ENCODE assay signal across 18 cellular contexts in genomic region chr2:221449406-221449805, GRCh38.
DNase-seq lines count a peak whose midpoint lies in the region; TF ChIP-seq lines count a peak whose summit lies in the region.
"Had no signal": no experiment of that assay in that cellular context is flagged by ENCODE, and none has a peak within 500 bp of the region (broad histone marks: within the 10 kb centered on the region; RNA-seq: fewer than 3 reads in every experiment).

No MANE protein-coding gene starts in this region.

- no peak overlapping the region for H3K9ac ChIP-seq in mesendoderm (ENCODE audit: low read length)

- no peaks in the 10 kb centered on the region for H3K79me1 ChIP-seq in mesendoderm (ENCODE audit: low read length)

- H3K18ac ChIP-seq in mesendoderm (ENCODE audit: low read length), result no peak overlapping the region

- H3K56ac ChIP-seq in mesendoderm (ENCODE audit: low read length), result no peak overlapping the region

- H3K79me2 ChIP-seq in mesendoderm (ENCODE audit: control insufficient read depth, insufficient read depth, low read length), result no peaks in the 10 kb centered on the region

- H4K8ac ChIP-seq in mesendoderm (ENCODE audit: low read depth, low read length), result no peak overlapping the region

- POLR2A ChIA-PET in HEK293 (lab: Yijun Ruan, JAX), result no interaction called here

- no peak overlapping the region for H2BK5ac ChIP-seq in mesendoderm (ENCODE audit: low read length)

- H4K5ac ChIP-seq in mesendoderm (ENCODE audit: low read length), result no peak overlapping the region

- no peak for TF ChIP-seq EP300 in transverse colon (IDR thresholded peaks at IDR 0.05; ENCODE audit: low read depth)

- no peaks in the 10 kb centered on the region for H3K9me3 Mint-ChIP-seq in type B pancreatic cell
- H3K9me3 Mint-ChIP-seq: CD4-positive, CD25-positive, alpha-beta regulatory T cell; HFFc6 had no signal

- H2BK15ac ChIP-seq in mesendoderm (replicated peaks; ENCODE audit: low read depth), result no peak overlapping the region

- WGBS in ectodermal cell, 2 experiments, result 21 to 32% methylated on average over 3 to 4 of the region's 4 CpGs
- WGBS in mesendoderm (ENCODE audit: extremely low coverage, insufficient coverage, low lambda C conversion rate), result no CpG with 5 or more reads among the region's 4 CpGs
- 94 to 96% methylated on average over 3 to 4 of the region's 4 CpGs for WGBS in transverse colon (ENCODE audit: low coverage in 1 of 2), 2 donors

- H2BK120ac ChIP-seq in mesendoderm (ENCODE audit: low read depth, low read length), result no peak overlapping the region

- no peak overlapping the region for H3K23ac ChIP-seq in mesendoderm (ENCODE audit: low read length)

- peaks cover 41% of the 10 kb centered on the region for H3K36me3 Mint-ChIP-seq in type B pancreatic cell

- peaks cover 3% of the 10 kb centered on the region for H3K27me3 Mint-ChIP-seq in type B pancreatic cell
- H3K27me3 Mint-ChIP-seq: CD4-positive, CD25-positive, alpha-beta regulatory T cell had no signal

- H3K4me3 Mint-ChIP-seq in type B pancreatic cell, result no peak overlapping the region
- H3K4me3 Mint-ChIP-seq: CD4-positive, CD25-positive, alpha-beta regulatory T cell; HFFc6 had no signal

- H3K4me1 Mint-ChIP-seq in type B pancreatic cell (ENCODE audit: unreplicated experiment), result peaks cover 40% of the 10 kb centered on the region
- H3K4me1 Mint-ChIP-seq: CD4-positive, CD25-positive, alpha-beta regulatory T cell had no signal

- peaks cover 3 to 10% of the 10 kb centered on the region in 2 experiments; a peak in 2 of 3 replicates for H3K36me3 ChIP-seq in HEK293 (ENCODE audit: control insufficient read depth in 2 of 2, insufficient read depth in 1 of 2, low read length in 2 of 2)
- H3K36me3 ChIP-seq in ectodermal cell (ENCODE audit: control insufficient read depth, insufficient read depth, low read length), result peaks cover 27% of the 10 kb centered on the region
- H3K36me3 ChIP-seq in mesendoderm (ENCODE audit: control insufficient read depth, insufficient read depth, low read length), result no peaks in the 10 kb centered on the region
- no peaks in the 10 kb centered on the region for H3K36me3 ChIP-seq in transverse colon
- H3K36me3 ChIP-seq: BE2C had no signal

- H3K4me1 ChIP-seq in HEK293 (ENCODE audit: control insufficient read depth, insufficient read depth, low read length), result peaks cover 10% of the 10 kb centered on the region
- H3K4me1 ChIP-seq in ectodermal cell (ENCODE audit: control insufficient read depth, insufficient read depth, low read length), result peaks cover 8% of the 10 kb centered on the region
- H3K4me1 ChIP-seq in mesendoderm (ENCODE audit: control insufficient read depth, low read depth, low read length), result no peaks in the 10 kb centered on the region
- H3K4me1 ChIP-seq in transverse colon, result peaks cover 0 to 1% (median under 1%) of the 10 kb centered on the region in 4 donors
- H3K4me1 ChIP-seq: BE2C had no signal

- H3K27me3 ChIP-seq in ectodermal cell (ENCODE audit: control insufficient read depth, insufficient read depth, low read length, poor library complexity, severe bottlenecking) (no peaks in the 10 kb centered on the region), mesendoderm (ENCODE audit: insufficient read depth, low read length, poor library complexity) (no peaks in the 10 kb centered on the region), transverse colon (no peaks in the 10 kb centered on the region)
- H3K27me3 ChIP-seq: BE2C had no signal

- intact Hi-C loops in transverse colon (cut with DNase I; ENCODE audit: low total_unique reads), result no loop called here

- H3K4ac ChIP-seq in mesendoderm (ENCODE audit: low read depth, low read length), result no peak overlapping the region

- in situ Hi-C loops in transverse colon (cut with MboI; ENCODE audit: low pct_ligation_motif_present in 1 of 4, low pct_unique_long_range_greater_than_20kb in 1 of 4, low sequenced_read_pairs in 3 of 4), result no loop called here

- DNase-seq in mesendoderm (peak; percentile 58), type B pancreatic cell (ENCODE audit: extremely low spot score, unreplicated experiment) (no peak), NOMO-1 treated with DMSO at 0.1 percent for 48 hours (lab: John Stamatoyannopoulos, UW; ENCODE audit: unreplicated experiment) (no peak), transverse colon (no peak)
- DNase-seq in activated CD4-positive, alpha-beta T cell treated with anti-CD3 and anti-CD28 coated beads, Interleukin-2, amount 50 U/mL, for 48 hours, result no peak
- DNase-seq: BE2C; C1 segment of cervical spinal cord; Caco-2; CD4-positive, CD25-positive, alpha-beta regulatory T cell; DMS153; DMS79; GDM1; GOT3; HCEC 1CT; HFFc6; KG1 had no signal

- H3K9me3 ChIP-seq in HEK293 (ENCODE audit: control insufficient read depth, insufficient read depth, low read depth, low read length), result no peaks in the 10 kb centered on the region
- no peaks in the 10 kb centered on the region for H3K9me3 ChIP-seq in ectodermal cell (ENCODE audit: control insufficient read depth, low read length)
- no peaks in the 10 kb centered on the region for H3K9me3 ChIP-seq in transverse colon
- H3K9me3 ChIP-seq: BE2C, Caco-2 had no signal

- CTCF ChIA-PET in HEK293 (lab: Yijun Ruan, JAX), result no interaction called here

- TF ChIP-seq POLR2A in transverse colon (IDR thresholded peaks at IDR 0.05), result no peak

- peak overlapping the region; percentile 80 for H3K27ac Mint-ChIP-seq in type B pancreatic cell
- H3K27ac Mint-ChIP-seq: CD4-positive, CD25-positive, alpha-beta regulatory T cell; HFFc6 had no signal

- H3K4me3 ChIP-seq in HEK293 (ENCODE audit: low read depth, low read length) (no peak overlapping the region), ectodermal cell (ENCODE audit: insufficient read depth, low read depth, low read length) (no peak overlapping the region), mesendoderm (ENCODE audit: low read length) (no peak overlapping the region), transverse colon (no peak overlapping the region)

- TF ChIP-seq CTCF in HEK293 (tag by site-specific recombination; IDR thresholded peaks at IDR 0.05) (no peak), type B pancreatic cell (conservative IDR thresholded peaks at IDR 0.05) (no peak), transverse colon (IDR thresholded peaks at IDR 0.05) (no peak)

- no peak overlapping the region for H3K27ac ChIP-seq in HEK293 (ENCODE audit: extremely low read depth, low read depth, low read length)
- peak overlapping the region; percentile 6 for H3K27ac ChIP-seq in ectodermal cell (ENCODE audit: insufficient read depth, low read depth, low read length, poor library complexity, severe bottlenecking)
- peak overlapping the region; percentile 32 for H3K27ac ChIP-seq in mesendoderm (ENCODE audit: low read depth, low read length)
- no peak overlapping the region for H3K27ac ChIP-seq in transverse colon

- no peak overlapping the region for H3K4me2 ChIP-seq in mesendoderm (ENCODE audit: low read length)

- no peak overlapping the region for H2AK5ac ChIP-seq in mesendoderm (ENCODE audit: low read length)

TF ChIP-seq in HEK293, 187 proteins besides CTCF, POLR2A, EP300 and RAD21:
- TF ChIP-seq TRIM28 (IDR thresholded peaks at IDR 0.05; ENCODE audit: borderline replicate concordance, low read length), result peak; percentile 39; the same call in 1 of the 2 replicates
- no peak for TF ChIP-seq ZNF341 (tag by site-specific recombination; IDR thresholded peaks at IDR 0.05; ENCODE audit: low read depth)
- no peak for TF ChIP-seq ZNF114 (tag by site-specific recombination; IDR thresholded peaks at IDR 0.05)
- no peak for TF ChIP-seq PBX3 (CRISPR knock-in tag; IDR thresholded peaks at IDR 0.05)
- TF ChIP-seq SETDB1 (IDR thresholded peaks at IDR 0.05; ENCODE audit: insufficient read length, low read length), result peak; percentile 64
- TF ChIP-seq ZSCAN4 (tag by site-specific recombination; IDR thresholded peaks at IDR 0.05), result no peak
- TF ChIP-seq MZF1 (tag by site-specific recombination; IDR thresholded peaks at IDR 0.05; ENCODE audit: borderline replicate concordance), result no peak
- TF ChIP-seq ZNF266 (tag by site-specific recombination; IDR thresholded peaks at IDR 0.05; ENCODE audit: low read depth), result no peak

Comparison
In these comparisons a context has a peak if more than half of its experiments do, and no peak if none do; other contexts are left out.
1. H3K27ac ChIP-seq: peak in ectodermal cell (single experiment) and mesendoderm (single experiment); none in HEK293 (single experiment) and transverse colon (0 of 4).